11 cellular contexts compared by ENCODE assay signal in genomic region chr13:94739235-94739634, GRCh38. TPM values are rescaled to one million over a fixed set of nuclear protein-coding genes. Genes with fewer than 3 reads are reported as not detected.
"Had no signal": no experiment of that assay in that cellular context is flagged by ENCODE, and none has a peak within 500 bp of the region (broad histone marks: within the 10 kb centered on the region; RNA-seq: fewer than 3 reads in every experiment).

No MANE protein-coding gene starts in this region.

- DNase-seq: GM23248, GOT3, H7, H9, HCEC 1CT, HFFc6 had no signal

- H3K4me1 ChIP-seq: HAP-1 had no signal

- FAIRE-seq: H1, H54 had no signal

- H3K4me2 ChIP-seq: GM23338 had no signal

- H3K27ac ChIP-seq: GM23248 had no signal

- H3K9me3 ChIP-seq: HAP-1 had no signal

- H3K4me3 ChIP-seq: GM23248, GM23338, HAP-1 had no signal

- ATAC-seq: GM23338, HCT116 had no signal

RNA-seq across cellular contexts. Expression of gene SOX21, which starts 26.9 kb away (rescaled TPM):
- polyA plus RNA-seq: GM23248 had no signal
